8 cellular contexts compared by ENCODE assay signal in genomic region chr5:149128023-149128875, GRCh38. TPM values are rescaled to one million over a fixed set of nuclear protein-coding genes. Genes with fewer than 3 reads are reported as not detected.
DNase-seq lines count a peak whose midpoint lies in the region; ATAC-seq and TF ChIP-seq lines count a peak whose summit lies in the region.

No MANE protein-coding gene starts in this region.

- H3K4me1 ChIP-seq in prostate gland (replicated peaks), result peaks cover 8% of the 10 kb centered on the region

- H3K4me3 ChIP-seq in fibroblast of pulmonary artery (replicated peaks; ENCODE audit: low read depth, low read length) (no peak overlapping the region), prostate gland (no peak overlapping the region)

- H3K27me3 ChIP-seq in prostate gland (replicated peaks; ENCODE audit: insufficient read depth), result no peaks in the 10 kb centered on the region

- DNase-seq in 8988T (peak; percentile 43), ELR (ENCODE audit: low read depth) (peak; percentile 74), fibroblast of pulmonary artery (ENCODE audit: low read depth) (peak; percentile 62), prostate gland (ENCODE audit: low spot score) (no peak)

- no peaks in the 10 kb centered on the region for H3K36me3 ChIP-seq in prostate gland

- no peak for TF ChIP-seq POLR2A in prostate gland (IDR thresholded peaks at IDR 0.05)

- ATAC-seq in HG03025 (IDR thresholded peaks at IDR 0.05; ENCODE audit: low FRiP score, unreplicated experiment) (peak; percentile 69), SK-N-SH treated with all-trans-retinoic acid at 6 μM for 48 hours (peak; percentile 88), GM19455 (IDR thresholded peaks at IDR 0.05; ENCODE audit: unreplicated experiment) (no peak), GM18519 (IDR thresholded peaks at IDR 0.05; ENCODE audit: low FRiP score, unreplicated experiment) (no peak)

- TF ChIP-seq CTCF in fibroblast of pulmonary artery (IDR thresholded peaks at IDR 0.05; ENCODE audit: low read length, missing control alignments), result peak; percentile 98
- TF ChIP-seq CTCF in prostate gland (IDR thresholded peaks at IDR 0.05), result peak in 3 of 4 experiments; percentile 12 to 37 (median 21)

- H3K27ac ChIP-seq in prostate gland, result peak overlapping the region in 1 of 2 donors; percentile 17

- intact Hi-C loops in prostate gland (cut with DNase I), result no loop called here

- no peaks in the 10 kb centered on the region for H3K9me3 ChIP-seq in prostate gland

- 56% methylated on average over 13 of the region's 13 CpGs for WGBS in prostate gland

TF ChIP-seq in SK-N-SH treated with all-trans-retinoic acid at 6 μM for 48 hours, 23 proteins besides CTCF, POLR2A, EP300 and RAD21:
- TF ChIP-seq ZNF70 (CRISPR knock-in tag; IDR thresholded peaks at IDR 0.05), result no peak
- TF ChIP-seq ZC3H10 (CRISPR knock-in tag; IDR thresholded peaks at IDR 0.05), result no peak
- no peak for TF ChIP-seq ZFP3 (CRISPR knock-in tag; IDR thresholded peaks at IDR 0.05)
- TF ChIP-seq ZFP30 (CRISPR knock-in tag; IDR thresholded peaks at IDR 0.05), result no peak
- no peak for TF ChIP-seq ZNF565 (CRISPR knock-in tag; conservative IDR thresholded peaks at IDR 0.05; ENCODE audit: low read depth)
- TF ChIP-seq TCF4 (CRISPR knock-in tag; IDR thresholded peaks at IDR 0.05; ENCODE audit: borderline replicate concordance), result no peak
- no peak for TF ChIP-seq ESRRG (CRISPR knock-in tag; IDR thresholded peaks at IDR 0.05)
- TF ChIP-seq RARB (CRISPR knock-in tag; IDR thresholded peaks at IDR 0.05), result no peak
- TF ChIP-seq POU6F1 (CRISPR knock-in tag; IDR thresholded peaks at IDR 0.05; ENCODE audit: borderline replicate concordance, low read depth), result no peak
- TF ChIP-seq BACH2 (CRISPR knock-in tag; IDR thresholded peaks at IDR 0.05; ENCODE audit: borderline replicate concordance), result no peak
- no peak for TF ChIP-seq TOX (CRISPR knock-in tag; IDR thresholded peaks at IDR 0.05; ENCODE audit: borderline replicate concordance)
- no peak for TF ChIP-seq ZNF8 (CRISPR knock-in tag; IDR thresholded peaks at IDR 0.05)
- TF ChIP-seq ISL1 (CRISPR knock-in tag; IDR thresholded peaks at IDR 0.05), result no peak
- TF ChIP-seq PATZ1 (CRISPR knock-in tag; IDR thresholded peaks at IDR 0.05; ENCODE audit: borderline replicate concordance), result no peak
- no peak for TF ChIP-seq GLIS3 (CRISPR knock-in tag; IDR thresholded peaks at IDR 0.05)
- no peak for TF ChIP-seq CREB5 (CRISPR knock-in tag; IDR thresholded peaks at IDR 0.05; ENCODE audit: low read depth)

RNA-seq across cellular contexts. Expression of gene ABLIM3, which starts 13.0 kb away (rescaled TPM):
- total RNA-seq in prostate gland, result 10 to 100 TPM in 1 of 2 donors, 1 to 10 TPM in 1; 9.0 to 11.7 TPM

Comparison
In these comparisons a context has a peak if more than half of its experiments do, and no peak if none do; other contexts are left out.
1. ATAC-seq: peak in HG03025 (single experiment) and SK-N-SH treated with all-trans-retinoic acid at 6 μM for 48 hours (single experiment); none in GM19455 (single experiment) and GM18519 (single experiment).